In genomic region chr6:153214439-153214838, GRCh38 we compare ENCODE assay signal across 30 cellular contexts.
"Had no signal": no experiment of that assay in that cellular context is flagged by ENCODE, and none has a peak within 500 bp of the region (broad histone marks: within the 10 kb centered on the region; RNA-seq: fewer than 3 reads in every experiment).

No MANE protein-coding gene starts in this region.

- H3K4me3 Mint-ChIP-seq: activated naive CD8-positive, alpha-beta T cell treated with anti-CD3 and anti-CD28 coated beads, Interleukin-2, amount 50 U/mL, for 24 hours; activated T-helper 1 cell treated with anti-CD3 and anti-CD28 coated beads, Interleukin-12 subunit alpha, Interleukin-12 subunit beta, Interleukin-2, Interleukin-4 antibody, amounts not matched to agents 30 ng/mL and 10 ng/mL and 1 ng/mL, durations not matched to agents 14 hours and 24 hours and 36 hours; naive thymus-derived CD8-positive, alpha-beta T cell; neural crest cell; T-helper 17 cell had no signal

- H3K9me3 ChIP-seq: breast epithelium, left lung, right atrium auricular region, suprapubic skin, tibial artery, upper lobe of right lung had no signal

- H3K4me3 ChIP-seq: breast epithelium, left lung, right atrium auricular region, spleen, suprapubic skin, tibial artery, upper lobe of right lung had no signal

- H3K27me3 Mint-ChIP-seq: activated naive CD8-positive, alpha-beta T cell treated with anti-CD3 and anti-CD28 coated beads, Interleukin-2, amount 50 U/mL, for 24 hours; T-helper 17 cell had no signal

- H3K9me3 Mint-ChIP-seq: activated naive CD8-positive, alpha-beta T cell treated with anti-CD3 and anti-CD28 coated beads, Interleukin-2, amount 50 U/mL, for 24 hours; activated T-helper 1 cell treated with anti-CD3 and anti-CD28 coated beads, Interleukin-12 subunit alpha, Interleukin-12 subunit beta, Interleukin-2, Interleukin-4 antibody, amounts not matched to agents 30 ng/mL and 10 ng/mL and 1 ng/mL, durations not matched to agents 14 hours and 24 hours and 36 hours; naive thymus-derived CD8-positive, alpha-beta T cell; neural crest cell had no signal

- H3K4me1 Mint-ChIP-seq: neural crest cell, T-helper 17 cell had no signal

- H3K27ac Mint-ChIP-seq: activated naive CD8-positive, alpha-beta T cell treated with anti-CD3 and anti-CD28 coated beads, Interleukin-2, amount 50 U/mL, for 24 hours; activated T-helper 1 cell treated with anti-CD3 and anti-CD28 coated beads, Interleukin-12 subunit alpha, Interleukin-12 subunit beta, Interleukin-2, Interleukin-4 antibody, amounts not matched to agents 30 ng/mL and 10 ng/mL and 1 ng/mL, durations not matched to agents 14 hours and 24 hours and 36 hours; naive thymus-derived CD8-positive, alpha-beta T cell; T-helper 17 cell had no signal

- H3K9ac ChIP-seq: parathyroid adenoma had no signal

- ATAC-seq: activated CD4-positive, CD25-positive, alpha-beta regulatory T cell treated with anti-CD3 and anti-CD28 coated beads, Interleukin-2, amount 50 U/mL, for 24 hours; activated naive CD8-positive, alpha-beta T cell treated with anti-CD3 and anti-CD28 coated beads, Interleukin-2, amount 50 U/mL, for 24 hours; left lung; naive thymus-derived CD8-positive, alpha-beta T cell; T-helper 17 cell; upper lobe of right lung had no signal

- H3K27ac ChIP-seq: breast epithelium, left lung, parathyroid adenoma, right atrium auricular region, spleen, suprapubic skin, tibial artery, upper lobe of right lung, WERI-Rb-1 had no signal

- H2AFZ ChIP-seq: parathyroid adenoma had no signal

- H3K27me3 ChIP-seq: breast epithelium, left lung, right atrium auricular region, spleen, suprapubic skin, tibial artery, upper lobe of right lung had no signal

- H3K79me2 ChIP-seq: parathyroid adenoma had no signal

- H3K36me3 Mint-ChIP-seq: naive thymus-derived CD8-positive, alpha-beta T cell had no signal

- H3K36me3 ChIP-seq: breast epithelium, left lung, right atrium auricular region, spleen, suprapubic skin, tibial artery, upper lobe of right lung, WERI-Rb-1 had no signal

- H3K4me1 ChIP-seq: breast epithelium, left lung, parathyroid adenoma, right atrium auricular region, suprapubic skin, upper lobe of right lung had no signal

- DNase-seq: activated CD4-positive, alpha-beta T cell treated with anti-CD3 and anti-CD28 coated beads for 48 hours; activated CD4-positive, alpha-beta T cell treated with anti-CD3 and anti-CD28 coated beads, Interleukin-2, amount 50 U/mL, for 48 hours; activated CD8-positive, alpha-beta memory T cell treated with anti-CD3 and anti-CD28 coated beads for 24 hours; activated gamma-delta T cell; activated naive CD4-positive, alpha-beta T cell treated with anti-CD3 and anti-CD28 coated beads, Interleukin-2, amount 50 U/mL, for 16 hours; activated naive CD8-positive, alpha-beta T cell treated with anti-CD3 and anti-CD28 coated beads, Interleukin-2, amount 50 U/mL, for 24 hours; activated T-cell treated with anti-CD3 and anti-CD28 coated beads, Interleukin-2, amount 50 U/mL, for 1 hour; amygdala; central memory CD4-positive, alpha-beta T cell; effector CD4-positive, alpha-beta T cell; foreskin melanocyte; left lung; mammary epithelial cell; midbrain; naive thymus-derived CD8-positive, alpha-beta T cell; occipital lobe; spleen; stimulated activated naive CD4-positive, alpha-beta T cell; T-helper 17 cell; T1000; tibial artery; upper lobe of right lung; WERI-Rb-1 had no signal
